In the genomic region with DNA sequence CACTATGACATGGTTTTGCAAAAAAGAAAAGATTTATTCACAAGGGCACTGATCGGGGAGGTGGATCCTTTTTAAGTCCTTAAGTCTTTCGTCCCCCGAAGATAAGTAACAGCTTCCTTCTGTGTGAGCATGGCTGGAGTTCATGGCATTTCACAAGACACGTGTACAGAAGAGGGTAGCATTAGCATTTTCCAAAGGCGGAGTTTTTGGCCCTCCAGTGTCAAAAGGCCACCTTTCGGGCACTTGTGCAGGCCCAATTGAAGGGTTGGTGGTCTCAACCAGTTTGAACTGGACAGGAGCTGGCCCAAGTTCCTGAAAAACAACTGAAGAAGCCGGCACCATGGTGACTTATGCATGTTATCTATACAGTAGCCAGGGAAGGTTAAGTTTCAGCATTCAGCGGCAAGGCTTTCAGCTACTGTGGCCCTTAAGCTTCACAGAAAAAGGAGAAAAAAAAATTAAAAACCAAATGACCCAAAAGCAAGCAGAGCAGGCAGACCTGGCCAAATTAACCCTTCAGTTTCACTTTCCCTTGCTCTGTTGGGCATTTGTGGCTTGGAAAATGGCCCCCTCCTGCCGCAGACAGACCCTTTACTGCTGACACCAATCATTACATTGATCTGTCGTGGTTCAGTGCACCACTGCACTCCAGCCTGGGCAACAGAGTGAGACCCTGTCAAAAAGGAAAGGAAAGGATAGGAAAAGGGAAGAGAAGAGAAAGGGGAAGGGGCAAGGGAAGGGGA, we compare ENCODE assay signal across 1 cellular context.
TF ChIP-seq lines count a peak whose summit lies in the region.

No MANE protein-coding gene starts in this region.

TF ChIP-seq in K562, 482 proteins besides CTCF, POLR2A, EP300 and RAD21 (continued from another document):
- TF ChIP-seq, protein P1, sequence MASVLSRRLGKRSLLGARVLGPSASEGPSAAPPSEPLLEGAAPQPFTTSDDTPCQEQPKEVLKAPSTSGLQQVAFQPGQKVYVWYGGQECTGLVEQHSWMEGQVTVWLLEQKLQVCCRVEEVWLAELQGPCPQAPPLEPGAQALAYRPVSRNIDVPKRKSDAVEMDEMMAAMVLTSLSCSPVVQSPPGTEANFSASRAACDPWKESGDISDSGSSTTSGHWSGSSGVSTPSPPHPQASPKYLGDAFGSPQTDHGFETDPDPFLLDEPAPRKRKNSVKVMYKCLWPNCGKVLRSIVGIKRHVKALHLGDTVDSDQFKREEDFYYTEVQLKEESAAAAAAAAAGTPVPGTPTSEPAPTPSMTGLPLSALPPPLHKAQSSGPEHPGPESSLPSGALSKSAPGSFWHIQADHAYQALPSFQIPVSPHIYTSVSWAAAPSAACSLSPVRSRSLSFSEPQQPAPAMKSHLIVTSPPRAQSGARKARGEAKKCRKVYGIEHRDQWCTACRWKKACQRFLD (CRISPR knock-in tag; IDR thresholded peaks at IDR 0.05) = peak; percentile 73
- TF ChIP-seq MECOM (CRISPR knock-in tag; IDR thresholded peaks at IDR 0.05) (peak; percentile 25; the same call in 1 of the 2 replicates), BRD4 (IDR thresholded peaks at IDR 0.05) (0 out of 2 replicates have a peak, but pooled peaks have one; percentile 84), KLF16 (IDR thresholded peaks at IDR 0.05) (peak; percentile 97), ZNF583 (CRISPR knock-in tag; IDR thresholded peaks at IDR 0.05) (0 out of 2 replicates have a peak, but pooled peaks have one; percentile 42), ZFP30 (CRISPR knock-in tag; IDR thresholded peaks at IDR 0.05; ENCODE audit: borderline replicate concordance) (no peak), GATA2 (CRISPR knock-in tag; IDR thresholded peaks at IDR 0.05) (no peak), RNF2 (IDR thresholded peaks at IDR 0.05) (no peak), NR2C1 (IDR thresholded peaks at IDR 0.05) (no peak), NR2C1 (tag; IDR thresholded peaks at IDR 0.05) (no peak; the same call in none of the 2 replicates), KDM2B (CRISPR knock-in tag; IDR thresholded peaks at IDR 0.05) (0 out of 2 replicates have a peak, but pooled peaks have one; percentile 53), ZNF589 (CRISPR knock-in tag; IDR thresholded peaks at IDR 0.05; ENCODE audit: low read depth) (0 out of 2 replicates have a peak, but pooled peaks have one; percentile 49), RBM15 (IDR thresholded peaks at IDR 0.05; ENCODE audit: insufficient read depth, low read length) (no peak), RHOXF2B (CRISPR knock-in tag; conservative IDR thresholded peaks at IDR 0.05) (peak; percentile 84; the same call in 1 of the 2 replicates), CTBP1 (IDR thresholded peaks at IDR 0.05; ENCODE audit: borderline replicate concordance) (no peak), ZNF436 (CRISPR knock-in tag; IDR thresholded peaks at IDR 0.05) (0 out of 2 replicates have a peak, but pooled peaks have one; percentile 55), ZBTB17 (CRISPR knock-in tag; IDR thresholded peaks at IDR 0.05) (peak; percentile 56), RCOR1 (IDR thresholded peaks at IDR 0.05; ENCODE audit: borderline replicate concordance in 1 of 2, low read depth in 2 of 2, low read length in 2 of 2) (0 out of 4 replicates have a peak, but pooled peaks of 1 of the 2 experiments have one; percentile 2), ZNF785 (CRISPR knock-in tag; IDR thresholded peaks at IDR 0.05) (no peak), ZNF165 (CRISPR knock-in tag; IDR thresholded peaks at IDR 0.05; ENCODE audit: borderline replicate concordance) (0 out of 2 replicates have a peak, but pooled peaks have one; percentile 35), TEAD4 (IDR thresholded peaks at IDR 0.05; ENCODE audit: low read length) (peak; percentile 17; the same call in 1 of the 2 replicates), TEAD4 (CRISPR knock-in tag; IDR thresholded peaks at IDR 0.05; ENCODE audit: borderline replicate concordance) (peak; percentile 74; the same call in 1 of the 2 replicates), ZNF121 (CRISPR knock-in tag; conservative IDR thresholded peaks at IDR 0.05) (peak; percentile 99), FOS (IDR thresholded peaks at IDR 0.05; ENCODE audit: extremely low read depth, insufficient read length) (no peak), ZNF263 (CRISPR knock-in tag; IDR thresholded peaks at IDR 0.05; ENCODE audit: borderline replicate concordance) (peak; percentile 27; the same call in 1 of the 2 replicates), JUN (IDR thresholded peaks at IDR 0.05; ENCODE audit: borderline replicate concordance, low read depth, low read length) (0 out of 2 replicates have a peak, but pooled peaks have one; percentile 33), JUN (CRISPR knock-in tag; IDR thresholded peaks at IDR 0.05; ENCODE audit: borderline replicate concordance) (no peak), ETV1 (tag; conservative IDR thresholded peaks at IDR 0.05; ENCODE audit: low read depth) (peak; percentile 12; the same call in 1 of the 2 replicates)
- TF ChIP-seq, protein P2, sequence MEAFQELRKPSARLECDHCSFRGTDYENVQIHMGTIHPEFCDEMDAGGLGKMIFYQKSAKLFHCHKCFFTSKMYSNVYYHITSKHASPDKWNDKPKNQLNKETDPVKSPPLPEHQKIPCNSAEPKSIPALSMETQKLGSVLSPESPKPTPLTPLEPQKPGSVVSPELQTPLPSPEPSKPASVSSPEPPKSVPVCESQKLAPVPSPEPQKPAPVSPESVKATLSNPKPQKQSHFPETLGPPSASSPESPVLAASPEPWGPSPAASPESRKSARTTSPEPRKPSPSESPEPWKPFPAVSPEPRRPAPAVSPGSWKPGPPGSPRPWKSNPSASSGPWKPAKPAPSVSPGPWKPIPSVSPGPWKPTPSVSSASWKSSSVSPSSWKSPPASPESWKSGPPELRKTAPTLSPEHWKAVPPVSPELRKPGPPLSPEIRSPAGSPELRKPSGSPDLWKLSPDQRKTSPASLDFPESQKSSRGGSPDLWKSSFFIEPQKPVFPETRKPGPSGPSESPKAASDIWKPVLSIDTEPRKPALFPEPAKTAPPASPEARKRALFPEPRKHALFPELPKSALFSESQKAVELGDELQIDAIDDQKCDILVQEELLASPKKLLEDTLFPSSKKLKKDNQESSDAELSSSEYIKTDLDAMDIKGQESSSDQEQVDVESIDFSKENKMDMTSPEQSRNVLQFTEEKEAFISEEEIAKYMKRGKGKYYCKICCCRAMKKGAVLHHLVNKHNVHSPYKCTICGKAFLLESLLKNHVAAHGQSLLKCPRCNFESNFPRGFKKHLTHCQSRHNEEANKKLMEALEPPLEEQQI (IDR thresholded peaks at IDR 0.05) = no peak
- TF ChIP-seq, protein P3, sequence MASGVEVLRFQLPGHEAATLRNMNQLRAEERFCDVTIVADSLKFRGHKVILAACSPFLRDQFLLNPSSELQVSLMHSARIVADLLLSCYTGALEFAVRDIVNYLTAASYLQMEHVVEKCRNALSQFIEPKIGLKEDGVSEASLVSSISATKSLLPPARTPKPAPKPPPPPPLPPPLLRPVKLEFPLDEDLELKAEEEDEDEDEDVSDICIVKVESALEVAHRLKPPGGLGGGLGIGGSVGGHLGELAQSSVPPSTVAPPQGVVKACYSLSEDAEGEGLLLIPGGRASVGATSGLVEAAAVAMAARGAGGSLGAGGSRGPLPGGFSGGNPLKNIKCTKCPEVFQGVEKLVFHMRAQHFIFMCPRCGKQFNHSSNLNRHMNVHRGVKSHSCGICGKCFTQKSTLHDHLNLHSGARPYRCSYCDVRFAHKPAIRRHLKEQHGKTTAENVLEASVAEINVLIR (CRISPR knock-in tag; IDR thresholded peaks at IDR 0.05) = no peak
- TF ChIP-seq, protein P4, sequence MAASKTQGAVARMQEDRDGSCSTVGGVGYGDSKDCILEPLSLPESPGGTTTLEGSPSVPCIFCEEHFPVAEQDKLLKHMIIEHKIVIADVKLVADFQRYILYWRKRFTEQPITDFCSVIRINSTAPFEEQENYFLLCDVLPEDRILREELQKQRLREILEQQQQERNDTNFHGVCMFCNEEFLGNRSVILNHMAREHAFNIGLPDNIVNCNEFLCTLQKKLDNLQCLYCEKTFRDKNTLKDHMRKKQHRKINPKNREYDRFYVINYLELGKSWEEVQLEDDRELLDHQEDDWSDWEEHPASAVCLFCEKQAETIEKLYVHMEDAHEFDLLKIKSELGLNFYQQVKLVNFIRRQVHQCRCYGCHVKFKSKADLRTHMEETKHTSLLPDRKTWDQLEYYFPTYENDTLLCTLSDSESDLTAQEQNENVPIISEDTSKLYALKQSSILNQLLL (CRISPR knock-in tag; IDR thresholded peaks at IDR 0.05; ENCODE audit: borderline replicate concordance) = no peak
